Comparison of ENCODE assay signal across 9 cellular contexts in genomic region chr11:64227405-64227956, GRCh38. TPM values are rescaled to one million over a fixed set of nuclear protein-coding genes. Genes with fewer than 3 reads are reported as not detected.
A peak's percentile ranks its signal among the peaks of the same experiment; 100 is the strongest.
DNase-seq lines count a peak whose midpoint lies in the region; ATAC-seq and TF ChIP-seq lines count a peak whose summit lies in the region.
"Had no signal": no experiment of that assay in that cellular context is flagged by ENCODE, and none has a peak within 500 bp of the region (broad histone marks: within the 10 kb centered on the region; RNA-seq: fewer than 3 reads in every experiment).

No MANE protein-coding gene starts in this region.

- intact Hi-C loops in activated naive CD4-positive, alpha-beta T cell treated with anti-CD3 and anti-CD28 coated beads for 36 hours (cut with micrococcal nuclease) = no loop called here
- intact Hi-C loops in lower lobe of right lung (cut with DNase I) = no loop called here
- intact Hi-C loops in transverse colon (cut with DNase I; ENCODE audit: low total_unique reads) = no loop called here

- H3K4me3 ChIP-seq in adipocyte (ENCODE audit: low read length) (peak overlapping the region; percentile 98), lower lobe of right lung (peak overlapping the region; percentile 97), transverse colon (peak overlapping the region in 3 of 4 donors; percentile 59 to 90 (median 81))

- peak overlapping the region; percentile 85 for H3K27ac Mint-ChIP-seq in activated naive CD4-positive, alpha-beta T cell treated with anti-CD3 and anti-CD28 coated beads for 36 hours

- H3K27me3 ChIP-seq in adipocyte (replicated peaks; ENCODE audit: control insufficient read depth, insufficient read depth, low read length) (no peaks in the 10 kb centered on the region), lower lobe of right lung (ENCODE audit: low read depth) (no peaks in the 10 kb centered on the region), transverse colon (no peaks in the 10 kb centered on the region)

- ATAC-seq in lower lobe of right lung (no peak), GM21786 (IDR thresholded peaks at IDR 0.05; ENCODE audit: unreplicated experiment) (no peak), GM21390 (IDR thresholded peaks at IDR 0.05; ENCODE audit: unreplicated experiment) (no peak)

- no peak for TF ChIP-seq POLR2A in transverse colon (IDR thresholded peaks at IDR 0.05)

- no peaks in the 10 kb centered on the region for H3K27me3 Mint-ChIP-seq in activated naive CD4-positive, alpha-beta T cell treated with anti-CD3 and anti-CD28 coated beads for 36 hours (ENCODE audit: low read depth)

- H3K36me3 ChIP-seq in adipocyte (ENCODE audit: control insufficient read depth, insufficient read depth, low read length, severe bottlenecking) (no peaks in the 10 kb centered on the region), lower lobe of right lung (peaks cover 13% of the 10 kb centered on the region), transverse colon (no peaks in the 10 kb centered on the region)

- TF ChIP-seq CTCF in lower lobe of right lung (IDR thresholded peaks at IDR 0.05) (no peak), transverse colon (IDR thresholded peaks at IDR 0.05) (no peak)

- H3K4me3 Mint-ChIP-seq in activated naive CD4-positive, alpha-beta T cell treated with anti-CD3 and anti-CD28 coated beads for 36 hours = peak overlapping the region; percentile 87

- H3K36me3 Mint-ChIP-seq in activated naive CD4-positive, alpha-beta T cell treated with anti-CD3 and anti-CD28 coated beads for 36 hours (ENCODE audit: low read depth) = peaks cover 2% of the 10 kb centered on the region

- CTCF ChIA-PET in activated naive CD4-positive, alpha-beta T cell treated with anti-CD3 and anti-CD28 coated beads for 36 hours (lab: Charles Lee) = interaction anchor here (1.0 to 3.2 kb wide), 5 partner anchors 21 to 77 kb away, joined by 3 to 13 read pairs (median 7); partner anchors contain the start of gene FERMT3

- DNase-seq in activated naive CD4-positive, alpha-beta T cell treated with anti-CD3 and anti-CD28 coated beads for 36 hours = no peak
- DNase-seq in activated naive CD4-positive, alpha-beta T cell treated with Interleukin-2 at 50 U/mL for 16 hours = no peak
- no peak for DNase-seq in adipocyte (ENCODE audit: low read depth)
- no peak for DNase-seq in lower lobe of right lung
- DNase-seq in transverse colon = no peak
- DNase-seq in 8988T = no peak
- DNase-seq: islet precursor cell had no signal

- H3K27ac ChIP-seq in lower lobe of right lung (peak overlapping the region; percentile 96), transverse colon (peak overlapping the region; percentile 93 to 97 (median 95))

- WGBS in transverse colon (ENCODE audit: low coverage in 1 of 2), 2 donors = 67 to 76% methylated on average over 2 to 3 of the region's 3 CpGs

- TF ChIP-seq EP300 in transverse colon (IDR thresholded peaks at IDR 0.05; ENCODE audit: low read depth) = no peak

- H3K4me1 ChIP-seq in adipocyte (ENCODE audit: control insufficient read depth, insufficient read depth, low read length) (peaks cover 24% of the 10 kb centered on the region), lower lobe of right lung (peaks cover 53% of the 10 kb centered on the region), transverse colon (peaks cover 26 to 60% (median 44%) of the 10 kb centered on the region in 4 donors)

- H3K9me3 ChIP-seq in adipocyte (ENCODE audit: control insufficient read depth, low read length) (no peaks in the 10 kb centered on the region), lower lobe of right lung (no peaks in the 10 kb centered on the region), transverse colon (no peaks in the 10 kb centered on the region)

- H3K9ac ChIP-seq in adipocyte (ENCODE audit: low read length) = peak overlapping the region; percentile 97

- in situ Hi-C loops in transverse colon (cut with MboI; ENCODE audit: low pct_ligation_motif_present in 1 of 4, low pct_unique_long_range_greater_than_20kb in 1 of 4, low sequenced_read_pairs in 3 of 4) = no loop called here

- peaks cover 44% of the 10 kb centered on the region for H3K4me1 Mint-ChIP-seq in activated naive CD4-positive, alpha-beta T cell treated with anti-CD3 and anti-CD28 coated beads for 36 hours (ENCODE audit: low read depth)

- no peaks in the 10 kb centered on the region for H3K9me3 Mint-ChIP-seq in activated naive CD4-positive, alpha-beta T cell treated with anti-CD3 and anti-CD28 coated beads for 36 hours

RNA-seq across cellular contexts. Expression of gene NUDT22, which starts 1.4 kb away (rescaled TPM):
- total RNA-seq in activated naive CD4-positive, alpha-beta T cell treated with anti-CD3 and anti-CD28 coated beads for 36 hours = 10 to 100 TPM; 51.4 to 51.9 TPM
- total RNA-seq in lower lobe of right lung (45.0 TPM), transverse colon (100 to 1,000 TPM in 3 of 4 donors, 10 to 100 TPM in 1; 84.0 to 215 (median 127) TPM)

RNA-seq across cellular contexts. Expression of gene TRPT1, which starts 1.5 kb away (rescaled TPM):
- total RNA-seq in activated naive CD4-positive, alpha-beta T cell treated with anti-CD3 and anti-CD28 coated beads for 36 hours = 10 to 100 TPM; 18.2 to 18.3 TPM
- total RNA-seq in lower lobe of right lung (27.8 TPM), transverse colon (100 to 1,000 TPM in 2 of 4 donors, 10 to 100 TPM in 2; 82.4 to 113 (median 99.1) TPM)

RNA-seq across cellular contexts. Expression of gene DNAJC4, which starts 2.9 kb away (rescaled TPM):
- 10 to 100 TPM; 16.9 to 19.3 TPM for total RNA-seq in activated naive CD4-positive, alpha-beta T cell treated with anti-CD3 and anti-CD28 coated beads for 36 hours
- total RNA-seq in lower lobe of right lung (39.5 TPM), transverse colon (100 to 1,000 TPM in 1 of 4 donors, 10 to 100 TPM in 3; 52.6 to 214 (median 76.0) TPM)

RNA-seq across cellular contexts. Expression of gene VEGFB, which starts 6.9 kb away (rescaled TPM):
- 10 to 100 TPM; 64.2 to 74.5 TPM for total RNA-seq in activated naive CD4-positive, alpha-beta T cell treated with anti-CD3 and anti-CD28 coated beads for 36 hours
- total RNA-seq in lower lobe of right lung = 150 TPM
- total RNA-seq in transverse colon = 10 to 100 TPM; 34.0 to 84.9 (median 36.8) TPM

RNA-seq across cellular contexts. Expression of gene FKBP2, which starts 13.4 kb away (rescaled TPM):
- 10 to 100 TPM; 17.2 to 20.0 TPM for total RNA-seq in activated naive CD4-positive, alpha-beta T cell treated with anti-CD3 and anti-CD28 coated beads for 36 hours
- total RNA-seq in lower lobe of right lung (48.2 TPM), transverse colon (100 to 1,000 TPM in 2 of 4 donors, 10 to 100 TPM in 2; 63.6 to 203 (median 102) TPM)
